ENCODE assay signal across 21 cellular contexts in the genomic region with DNA sequence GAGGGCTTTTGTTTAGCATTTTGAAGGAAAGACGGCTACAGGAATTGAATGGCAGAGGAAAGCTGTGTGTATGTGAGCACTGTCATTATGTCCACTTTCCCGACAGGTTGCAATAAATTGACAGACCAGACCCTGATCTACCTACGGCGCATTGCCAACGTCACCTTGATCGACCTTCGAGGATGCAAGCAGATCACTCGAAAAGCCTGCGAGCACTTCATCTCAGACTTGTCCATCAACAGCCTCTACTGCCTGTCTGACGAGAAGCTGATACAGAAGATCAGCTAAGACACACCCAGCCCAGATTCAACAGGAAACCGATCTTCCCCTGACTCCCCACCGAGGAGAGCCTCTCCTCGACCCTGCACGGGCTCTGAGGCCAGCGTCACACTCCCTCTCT. TPM values are rescaled to one million over a fixed set of nuclear protein-coding genes. Genes with fewer than 3 reads are reported as not detected.
DNase-seq lines count a peak whose midpoint lies in the region; ATAC-seq, FAIRE-seq and TF ChIP-seq lines count a peak whose summit lies in the region.
"Had no signal": no experiment of that assay in that cellular context is flagged by ENCODE, and none has a peak within 500 bp of the region (broad histone marks: within the 10 kb centered on the region; RNA-seq: fewer than 3 reads in every experiment).

No MANE protein-coding gene starts in this region.

- FAIRE-seq in endothelial cell of umbilical vein (lab: Jason Lieb, UNC): no peak

- H3K4me2 ChIP-seq in endothelial cell of umbilical vein (ENCODE audit: insufficient read depth, low read length): no peak overlapping the region

- H3K4me3 Mint-ChIP-seq in activated naive CD4-positive, alpha-beta T cell treated with anti-CD3 and anti-CD28 coated beads, Interleukin-2, amount 10 ng/mL, durations not matched to agents 7 days and 5 days: no peak overlapping the region
- H3K4me3 Mint-ChIP-seq in activated CD4-positive, alpha-beta memory T cell treated with anti-CD3 and anti-CD28 coated beads for 36 hours: no peak overlapping the region
- H3K4me3 Mint-ChIP-seq in stimulated activated effector memory CD8-positive, alpha-beta T cell treated with anti-CD3 and anti-CD28 coated beads, Interleukin-12 subunit alpha, Interleukin-12 subunit beta, amount 100 ng/mL, for 72 hours: no peak overlapping the region
- H3K4me3 Mint-ChIP-seq: CD8-positive, alpha-beta T cell had no signal

- no peak for TF ChIP-seq POLR2A in endothelial cell of umbilical vein (IDR thresholded peaks at IDR 0.05; ENCODE audit: low read depth, low read length)

- no peak overlapping the region for H3K4me3 ChIP-seq in endothelial cell of umbilical vein (replicated peaks in 1 of 3; ENCODE audit: insufficient read depth in 1 of 3, low read depth in 1 of 3, low read length in 3 of 3)
- H3K4me3 ChIP-seq: cardiac muscle cell, dorsolateral prefrontal cortex, esophagus muscularis mucosa, MG63, SJCRH30, thoracic aorta had no signal

- H3K9me3 Mint-ChIP-seq in activated naive CD4-positive, alpha-beta T cell treated with anti-CD3 and anti-CD28 coated beads, Interleukin-2, amount 10 ng/mL, durations not matched to agents 7 days and 5 days: no peaks in the 10 kb centered on the region
- H3K9me3 Mint-ChIP-seq in activated CD4-positive, alpha-beta memory T cell treated with anti-CD3 and anti-CD28 coated beads for 36 hours: no peaks in the 10 kb centered on the region
- no peaks in the 10 kb centered on the region for H3K9me3 Mint-ChIP-seq in stimulated activated effector memory CD8-positive, alpha-beta T cell treated with anti-CD3 and anti-CD28 coated beads, Interleukin-12 subunit alpha, Interleukin-12 subunit beta, amount 100 ng/mL, for 72 hours
- H3K9me3 Mint-ChIP-seq: CD8-positive, alpha-beta T cell; IgD-negative memory B cell had no signal

- DNase-seq in activated naive CD4-positive, alpha-beta T cell treated with anti-CD3 and anti-CD28 coated beads, Interleukin-2, amount 10 ng/mL, durations not matched to agents 7 days and 5 days: no peak
- DNase-seq in activated naive CD4-positive, alpha-beta T cell treated with Interleukin-2 at 50 U/mL for 16 hours: no peak
- no peak for DNase-seq in activated CD4-positive, alpha-beta memory T cell treated with anti-CD3 and anti-CD28 coated beads for 36 hours
- no peak for DNase-seq in endothelial cell of umbilical vein (ENCODE audit: low read depth, low spot score)
- no peak for DNase-seq in stimulated activated effector memory CD8-positive, alpha-beta T cell treated with anti-CD3 and anti-CD28 coated beads, Interleukin-12 subunit alpha, Interleukin-12 subunit beta, amount 100 ng/mL, for 72 hours (ENCODE audit: low spot score in 2 of 2)
- DNase-seq in stimulated activated CD4-positive, alpha-beta T cell treated with anti-CD3 and anti-CD28 coated beads, Interleukin-2, amount 100 ng/mL, for 24 hours: no peak
- DNase-seq in Ammon's horn (ENCODE audit: low spot score): no peak
- DNase-seq: activated T-cell treated with anti-CD3 and anti-CD28 coated beads for 4 hours; CD8-positive, alpha-beta T cell; H7; MG63; NCI-H146; NCI-H774; PC-3; SJCRH30 had no signal

- POLR2A ChIA-PET in activated CD4-positive, alpha-beta memory T cell treated with anti-CD3 and anti-CD28 coated beads for 36 hours (lab: Charles Lee): interaction anchor here (0.5 kb wide), 1 partner anchor 685 kb away, joined by 4 read pairs; no protein-coding TSS in a partner anchor
- POLR2A ChIA-PET in endothelial cell of umbilical vein (lab: Charles Lee): interaction anchor here (1.1 kb wide), 1 partner anchor 63 kb away, joined by 3 read pairs; no protein-coding TSS in a partner anchor

- no peaks in the 10 kb centered on the region for H3K79me2 ChIP-seq in endothelial cell of umbilical vein (ENCODE audit: control insufficient read depth, insufficient read depth, low read length)

- H3K27ac ChIP-seq in endothelial cell of umbilical vein (ENCODE audit: insufficient read depth, low read depth, low read length): no peak overlapping the region
- H3K27ac ChIP-seq: cardiac muscle cell, esophagus muscularis mucosa, SJCRH30, thoracic aorta had no signal

- H3K4me1 Mint-ChIP-seq in activated naive CD4-positive, alpha-beta T cell treated with anti-CD3 and anti-CD28 coated beads, Interleukin-2, amount 10 ng/mL, durations not matched to agents 7 days and 5 days: peaks cover 50% of the 10 kb centered on the region
- H3K4me1 Mint-ChIP-seq in activated CD4-positive, alpha-beta memory T cell treated with anti-CD3 and anti-CD28 coated beads for 36 hours (ENCODE audit: low read depth): peaks cover 27% of the 10 kb centered on the region
- peaks cover 72% of the 10 kb centered on the region for H3K4me1 Mint-ChIP-seq in stimulated activated effector memory CD8-positive, alpha-beta T cell treated with anti-CD3 and anti-CD28 coated beads, Interleukin-12 subunit alpha, Interleukin-12 subunit beta, amount 100 ng/mL, for 72 hours

- H3K36me3 Mint-ChIP-seq in activated naive CD4-positive, alpha-beta T cell treated with anti-CD3 and anti-CD28 coated beads, Interleukin-2, amount 10 ng/mL, durations not matched to agents 7 days and 5 days: peaks cover 72% of the 10 kb centered on the region
- peaks cover 60% of the 10 kb centered on the region for H3K36me3 Mint-ChIP-seq in activated CD4-positive, alpha-beta memory T cell treated with anti-CD3 and anti-CD28 coated beads for 36 hours
- H3K36me3 Mint-ChIP-seq in stimulated activated effector memory CD8-positive, alpha-beta T cell treated with anti-CD3 and anti-CD28 coated beads, Interleukin-12 subunit alpha, Interleukin-12 subunit beta, amount 100 ng/mL, for 72 hours: peaks cover 100% of the 10 kb centered on the region

- no peak overlapping the region for H3K9ac ChIP-seq in endothelial cell of umbilical vein (replicated peaks; ENCODE audit: extremely low read depth, insufficient read depth, low read length)

- H3K27me3 ChIP-seq in endothelial cell of umbilical vein (ENCODE audit: control insufficient read depth in 2 of 2, insufficient read depth in 2 of 2, low read length in 2 of 2): no peaks in the 10 kb centered on the region
- H3K27me3 ChIP-seq: cardiac muscle cell, dorsolateral prefrontal cortex, esophagus muscularis mucosa, MG63, SJCRH30 had no signal

- no peak for ATAC-seq in stimulated activated effector memory CD8-positive, alpha-beta T cell treated with anti-CD3 and anti-CD28 coated beads, Interleukin-12 subunit alpha, Interleukin-12 subunit beta, amount 100 ng/mL, for 72 hours
- ATAC-seq in HG02678 (IDR thresholded peaks at IDR 0.05; ENCODE audit: unreplicated experiment): no peak
- ATAC-seq: CD8-positive, alpha-beta T cell; PC-3 had no signal

- H2AFZ ChIP-seq in endothelial cell of umbilical vein (ENCODE audit: low read depth, low read length): no peak overlapping the region

- intact Hi-C loops in activated CD4-positive, alpha-beta memory T cell treated with anti-CD3 and anti-CD28 coated beads for 36 hours (cut with micrococcal nuclease): no loop called here
- intact Hi-C loops in endothelial cell of umbilical vein (cut with micrococcal nuclease): no loop called here

- no TSS peak for BruUV-seq in endothelial cell of umbilical vein (replicated peaks; lab: Mats Ljungman, UMichigan)

- no peaks in the 10 kb centered on the region for H3K27me3 Mint-ChIP-seq in activated naive CD4-positive, alpha-beta T cell treated with anti-CD3 and anti-CD28 coated beads, Interleukin-2, amount 10 ng/mL, durations not matched to agents 7 days and 5 days
- no peaks in the 10 kb centered on the region for H3K27me3 Mint-ChIP-seq in activated CD4-positive, alpha-beta memory T cell treated with anti-CD3 and anti-CD28 coated beads for 36 hours
- H3K27me3 Mint-ChIP-seq: IgD-negative memory B cell had no signal

- H4K20me1 ChIP-seq in endothelial cell of umbilical vein (replicated peaks; ENCODE audit: control insufficient read depth, extremely low read depth, insufficient read depth, low read length): no peaks in the 10 kb centered on the region

- dilution Hi-C loops in endothelial cell of umbilical vein (cut with MboI; ENCODE audit: extremely low pct_ligation_motif_present, low sequenced_read_pairs): no loop called here

- no peaks in the 10 kb centered on the region for H3K9me3 ChIP-seq in endothelial cell of umbilical vein (replicated peaks; ENCODE audit: control insufficient read depth, insufficient read depth, low read length)
- H3K9me3 ChIP-seq: esophagus muscularis mucosa, MG63, SJCRH30, thoracic aorta had no signal

- CTCF ChIA-PET in activated naive CD4-positive, alpha-beta T cell treated with anti-CD3 and anti-CD28 coated beads, Interleukin-2, amount 10 ng/mL, durations not matched to agents 7 days and 5 days (lab: Charles Lee): interaction anchor here (1.1 to 5.3 kb wide), 4 partner anchors 8 to 173 kb away, joined by 3 to 36 read pairs (median 8); no protein-coding TSS in a partner anchor
- CTCF ChIA-PET in activated CD4-positive, alpha-beta memory T cell treated with anti-CD3 and anti-CD28 coated beads for 36 hours (lab: Charles Lee): interaction anchor here (1.2 to 5.4 kb wide), 5 partner anchors 8 to 128 kb away, joined by 3 to 36 read pairs (median 4); no protein-coding TSS in a partner anchor
- CTCF ChIA-PET in endothelial cell of umbilical vein (lab: Charles Lee): interaction anchor here (1.9 to 2.8 kb wide), 4 partner anchors 8 to 128 kb away, joined by 5 to 30 read pairs (median 11); no protein-coding TSS in a partner anchor

- H3K27ac Mint-ChIP-seq in activated naive CD4-positive, alpha-beta T cell treated with anti-CD3 and anti-CD28 coated beads, Interleukin-2, amount 10 ng/mL, durations not matched to agents 7 days and 5 days: peak overlapping the region; percentile 85
- H3K27ac Mint-ChIP-seq in activated CD4-positive, alpha-beta memory T cell treated with anti-CD3 and anti-CD28 coated beads for 36 hours: peak overlapping the region; percentile 58
- H3K27ac Mint-ChIP-seq in stimulated activated effector memory CD8-positive, alpha-beta T cell treated with anti-CD3 and anti-CD28 coated beads, Interleukin-12 subunit alpha, Interleukin-12 subunit beta, amount 100 ng/mL, for 72 hours: peak overlapping the region; percentile 61
- H3K27ac Mint-ChIP-seq: CD8-positive, alpha-beta T cell had no signal

- no peaks in the 10 kb centered on the region for H3K4me1 ChIP-seq in endothelial cell of umbilical vein (ENCODE audit: control insufficient read depth, extremely low read depth, insufficient read depth, low read length)
- H3K4me1 ChIP-seq: SJCRH30 had no signal

- peaks cover 53 to 61% of the 10 kb centered on the region in 2 experiments for H3K36me3 ChIP-seq in endothelial cell of umbilical vein (ENCODE audit: control insufficient read depth in 2 of 2, extremely low read depth in 1 of 2, insufficient read depth in 2 of 2, low read length in 2 of 2)

- no peak for TF ChIP-seq CTCF in endothelial cell of umbilical vein (IDR thresholded peaks at IDR 0.05; ENCODE audit: extremely low read depth in 1 of 2, insufficient read depth in 1 of 2, low read depth in 1 of 2, low read length in 2 of 2)

- H3K9me1 ChIP-seq in endothelial cell of umbilical vein (replicated peaks; ENCODE audit: control insufficient read depth, extremely low read depth, insufficient read depth, low read length): no peaks in the 10 kb centered on the region

RNA-seq across cellular contexts. Expression of gene GRK2, which starts 11.5 kb away (rescaled TPM):
- total RNA-seq in activated CD4-positive, alpha-beta memory T cell treated with anti-CD3 and anti-CD28 coated beads for 36 hours: 100 to 1,000 TPM; 273 to 279 TPM
- 62.3 and 66.9 TPM in 2 replicates for total RNA-seq in endothelial cell of umbilical vein
- 57.9 and 73.1 TPM in 2 replicates for polyA plus RNA-seq in endothelial cell of umbilical vein
- 41.3 and 53.7 TPM in 2 replicates for polyA plus RNA-seq in endothelial cell of umbilical vein (2011; cell fraction: cytosol; rRNA removed)
- 132 and 162 TPM in 2 replicates for polyA plus RNA-seq in endothelial cell of umbilical vein (2011; cell fraction: nucleus; rRNA removed)
- 41.3 and 55.6 TPM in 2 replicates for polyA plus RNA-seq in endothelial cell of umbilical vein (2012)
- 30.8 and 39.9 TPM in 2 replicates for polyA minus RNA-seq in endothelial cell of umbilical vein
- polyA minus RNA-seq in endothelial cell of umbilical vein (2011; cell fraction: cytosol; rRNA and poly(A)+ RNA removed): 52.9 TPM
- polyA minus RNA-seq in endothelial cell of umbilical vein (2011; cell fraction: nucleus; rRNA and poly(A)+ RNA removed): 38.1 and 49.4 TPM in 2 replicates

RNA-seq across cellular contexts. Expression of gene ANKRD13D, which starts 34.3 kb away (rescaled TPM):
- 10 to 100 TPM; 85.9 to 89.4 TPM for total RNA-seq in activated CD4-positive, alpha-beta memory T cell treated with anti-CD3 and anti-CD28 coated beads for 36 hours
- total RNA-seq in endothelial cell of umbilical vein: 57.5 and 69.6 TPM in 2 replicates
- polyA plus RNA-seq in endothelial cell of umbilical vein: 43.5 and 51.2 TPM in 2 replicates
- polyA plus RNA-seq in endothelial cell of umbilical vein (2011; cell fraction: cytosol; rRNA removed): 23.3 and 32.6 TPM in 2 replicates
- polyA plus RNA-seq in endothelial cell of umbilical vein (2011; cell fraction: nucleus; rRNA removed): 110 TPM in 2 replicates
- 18.1 and 22.7 TPM in 2 replicates for polyA plus RNA-seq in endothelial cell of umbilical vein (2012)
- 22.4 and 23.7 TPM in 2 replicates for polyA minus RNA-seq in endothelial cell of umbilical vein
- 12.2 TPM for polyA minus RNA-seq in endothelial cell of umbilical vein (2011; cell fraction: cytosol; rRNA and poly(A)+ RNA removed)
- polyA minus RNA-seq in endothelial cell of umbilical vein (2011; cell fraction: nucleus; rRNA and poly(A)+ RNA removed): 36.1 and 50.4 TPM in 2 replicates

RNA-seq across cellular contexts. Expression of gene SSH3, which starts 48.6 kb away (rescaled TPM):
- 10 to 100 TPM; 14.9 to 19.4 TPM for total RNA-seq in activated CD4-positive, alpha-beta memory T cell treated with anti-CD3 and anti-CD28 coated beads for 36 hours
- 16.5 and 22.5 TPM in 2 replicates for total RNA-seq in endothelial cell of umbilical vein
- polyA plus RNA-seq in endothelial cell of umbilical vein: 14.3 and 16.4 TPM in 2 replicates
- polyA plus RNA-seq in endothelial cell of umbilical vein (2011; cell fraction: cytosol; rRNA removed): 6.1 and 9.0 TPM in 2 replicates
- 44.3 and 57.9 TPM in 2 replicates for polyA plus RNA-seq in endothelial cell of umbilical vein (2011; cell fraction: nucleus; rRNA removed)
- 15.7 and 20.8 TPM in 2 replicates for polyA plus RNA-seq in endothelial cell of umbilical vein (2012)
- 5.8 and 9.4 TPM in 2 replicates for polyA minus RNA-seq in endothelial cell of umbilical vein
- 15.0 TPM for polyA minus RNA-seq in endothelial cell of umbilical vein (2011; cell fraction: cytosol; rRNA and poly(A)+ RNA removed)
- polyA minus RNA-seq in endothelial cell of umbilical vein (2011; cell fraction: nucleus; rRNA and poly(A)+ RNA removed): 5.3 and 12.8 TPM in 2 replicates
